In genomic region chr19:30920238-30920637, GRCh38 we compare ENCODE assay signal across 28 cellular contexts.
"Had no signal": no experiment of that assay in that cellular context is flagged by ENCODE, and none has a peak within 500 bp of the region (broad histone marks: within the 10 kb centered on the region; RNA-seq: fewer than 3 reads in every experiment).

No MANE protein-coding gene starts in this region.

- H3K9me2 ChIP-seq: SK-N-SH had no signal

- H3K4me3 ChIP-seq: ascending aorta, cardiac muscle cell, Peyer's patch, SJSA1 had no signal

- H3K4me1 ChIP-seq: ascending aorta, Peyer's patch, SJSA1 had no signal

- H3K4me2 ChIP-seq: SK-N-SH had no signal

- H3K9me3 ChIP-seq: ascending aorta, Peyer's patch, SJSA1, SK-N-SH had no signal

- ATAC-seq: activated CD8-positive, alpha-beta T cell treated with anti-CD3 and anti-CD28 coated beads for 36 hours; activated T-cell treated with anti-CD3 and anti-CD28 coated beads, Interleukin-2, amount 50 U/mL, for 72 hours; activated T-helper 17 cell treated with anti-CD3 and anti-CD28 coated beads, Interleukin-2, amount 50 U/mL, for 72 hours; PC-3 had no signal

- DNase-seq: activated CD4-positive, alpha-beta T cell treated with anti-CD3 and anti-CD28 coated beads for 1 hour; activated CD4-positive, alpha-beta T cell treated with anti-CD3 and anti-CD28 coated beads, Interleukin-2, amount 10 ng/mL, durations not matched to agents 24 days and 14 days; activated CD4-positive, alpha-beta T cell treated with anti-CD3 and anti-CD28 coated beads, Interleukin-2, amount 50 U/mL, for 4 hours; activated CD4-positive, CD25-positive, alpha-beta regulatory T cell; activated CD8-positive, alpha-beta T cell treated with anti-CD3 and anti-CD28 coated beads for 36 hours; activated effector memory CD4-positive, alpha-beta T cell treated with anti-CD3 and anti-CD28 coated beads, Interleukin-2, amount 50 U/mL, for 16 hours; activated naive CD4-positive, alpha-beta T cell; activated naive CD8-positive, alpha-beta T cell treated with anti-CD3 and anti-CD28 coated beads, Interleukin-2, amount 10 ng/mL, durations not matched to agents 7 days and 5 days; activated T-cell treated with anti-CD3 and anti-CD28 coated beads, Interleukin-2, amount 50 U/mL, for 1 hour; activated T-cell treated with anti-CD3 and anti-CD28 coated beads, Interleukin-2, amount 50 U/mL, for 72 hours; NCI-H1105; NCI-H1417 treated with DMSO at 0.1 percent for 48 hours; NCI-H1694; NCI-H1930; NCI-H2081 treated with DMSO at 0.1 percent for 48 hours; NCI-H345; NCI-H524 treated with DMSO at 0.1 percent for 48 hours; NCI-H774; PC-3; Peyer's patch; RPMI8226; SHP77 treated with DMSO at 0.1 percent for 48 hours; SK-N-SH had no signal

- H3K9ac ChIP-seq: SK-N-SH had no signal

- H3K27me3 ChIP-seq: ascending aorta, Peyer's patch, SJSA1 had no signal

- FAIRE-seq: TTC549 had no signal

- H3K27ac ChIP-seq: ascending aorta, cardiac muscle cell, Peyer's patch, SJSA1 had no signal

- H3K36me3 ChIP-seq: ascending aorta, cardiac muscle cell, Peyer's patch, SJSA1 had no signal
